Comparison of ENCODE assay signal across 1 cellular context in the genomic region with DNA sequence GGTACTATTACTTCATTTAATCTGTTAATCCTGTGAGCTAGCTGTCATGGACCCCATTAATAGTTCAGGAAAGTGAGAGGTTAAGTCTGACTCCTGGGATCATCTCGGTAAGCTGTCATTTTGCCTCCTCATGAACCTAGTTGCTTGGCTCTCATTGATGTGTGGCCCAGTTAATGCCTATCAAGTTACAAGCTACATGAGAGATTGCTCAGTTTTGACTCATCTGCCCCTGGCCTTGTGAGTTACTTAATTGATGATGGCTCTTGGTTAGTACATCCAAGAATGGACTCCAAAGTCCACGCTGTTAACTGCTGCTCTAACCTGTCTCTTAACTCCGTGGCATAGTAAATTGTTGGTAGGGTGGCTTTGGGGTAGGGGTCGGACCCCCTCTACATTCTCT.
TF ChIP-seq lines count a peak whose summit lies in the region.

No MANE protein-coding gene starts in this region.

TF ChIP-seq in GM12878, 131 proteins besides CTCF, POLR2A, EP300 and RAD21 (continued from another document):
- no peak for TF ChIP-seq SKIL (IDR thresholded peaks at IDR 0.05; ENCODE audit: low read depth, poor library complexity, severe bottlenecking)
- TF ChIP-seq BACH1 (IDR thresholded peaks at IDR 0.05; ENCODE audit: borderline replicate concordance) = no peak
TF ChIP-seq in GM12878: peak in this region for 0.
